Comparison of ENCODE assay signal across 17 cellular contexts in the genomic region with DNA sequence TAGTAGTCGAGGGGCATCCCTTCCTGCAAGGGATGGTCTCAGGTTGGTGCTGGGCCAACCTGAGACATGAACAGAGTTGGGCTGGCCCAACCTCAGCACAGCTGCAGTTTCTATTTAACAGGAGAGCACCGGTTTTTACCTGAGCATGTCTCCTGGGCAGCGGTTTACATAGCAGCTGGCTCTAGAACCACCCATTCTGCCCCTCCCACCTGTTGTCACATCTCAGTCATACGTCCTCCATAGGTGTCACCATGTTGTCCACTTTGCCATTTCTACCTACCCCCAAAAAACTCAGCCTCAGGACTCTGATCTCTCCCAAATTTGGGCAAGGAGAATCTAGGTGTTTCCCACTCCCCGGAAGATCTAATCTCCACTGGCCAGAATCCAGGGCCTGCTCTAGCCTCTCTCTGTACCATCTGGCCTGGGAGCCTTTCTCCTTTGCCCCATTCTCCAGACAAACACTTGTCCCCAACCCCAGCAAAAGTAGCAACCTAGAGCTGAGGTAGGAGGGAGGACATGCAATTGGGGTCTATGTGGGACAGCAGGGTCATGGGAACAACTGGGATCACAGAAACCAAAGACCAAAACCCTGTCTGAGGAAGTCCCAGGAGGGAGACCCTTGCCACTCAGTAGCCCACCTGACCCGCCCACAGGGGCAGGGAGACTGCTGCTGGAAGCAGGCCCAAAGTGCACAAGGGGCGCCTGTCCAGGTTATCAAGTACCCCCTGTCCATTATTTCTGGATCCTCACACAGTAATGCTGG. TPM values are rescaled to one million over a fixed set of nuclear protein-coding genes. Genes with fewer than 3 reads are reported as not detected.
DNase-seq lines count a peak whose midpoint lies in the region; ATAC-seq, FAIRE-seq and TF ChIP-seq lines count a peak whose summit lies in the region.
"Had no signal": no experiment of that assay in that cellular context is flagged by ENCODE, and none has a peak within 500 bp of the region (broad histone marks: within the 10 kb centered on the region; RNA-seq: fewer than 3 reads in every experiment).

No MANE protein-coding gene starts in this region.

- POLR2A ChIA-PET in HepG2 (lab: Yijun Ruan, JAX): interaction anchor here (1.1 to 23.9 kb wide), 13 partner anchors 23 to 252 kb away, joined by 3 to 1546 read pairs (median 5); a partner anchor contains a TSS
- POLR2A ChIA-PET in RWPE1 (lab: Yijun Ruan, JAX; ENCODE audit: low non-redundant PET): interaction anchor here (0.8 kb wide), 1 partner anchor 29 kb away, joined by 5 read pairs; no protein-coding TSS in a partner anchor

- H3K4me3 Mint-ChIP-seq in mesothelial cell of epicardium: no peak overlapping the region

- no peaks in the 10 kb centered on the region for H4K20me1 ChIP-seq in HepG2 (ENCODE audit: insufficient read depth, low read length)

- no TSS peak for BruUV-seq in HepG2 (replicated peaks; lab: Mats Ljungman, UMichigan)

- H3K9me3 ChIP-seq in HepG2 (ENCODE audit: low read length) (no peaks in the 10 kb centered on the region), right lobe of liver (no peaks in the 10 kb centered on the region)

- no peak overlapping the region for H2AFZ ChIP-seq in HepG2 (ENCODE audit: low read length)

- no peak for TF ChIP-seq RAD21 in HepG2 (CRISPR knock-in tag; IDR thresholded peaks at IDR 0.05)

- no peaks in the 10 kb centered on the region for H3K9me3 Mint-ChIP-seq in mesothelial cell of epicardium

- no peak for TF ChIP-seq EP300 in HepG2 (IDR thresholded peaks at IDR 0.05; ENCODE audit: low read depth in 2 of 2, low read length in 2 of 2)
- TF ChIP-seq EP300 in HepG2 (CRISPR knock-in tag; IDR thresholded peaks at IDR 0.05; ENCODE audit: borderline replicate concordance): no peak

- H3K27ac Mint-ChIP-seq in mesothelial cell of epicardium: no peak overlapping the region

- peaks cover 10% of the 10 kb centered on the region for H3K79me2 ChIP-seq in HepG2 (ENCODE audit: insufficient read depth, low read length)

- peak overlapping the region; percentile 96 for H3K27ac ChIP-seq in HepG2 (ENCODE audit: extremely low read length, insufficient read depth, low read length)
- H3K27ac ChIP-seq in right lobe of liver: no peak overlapping the region
- peak overlapping the region; percentile 87 for H3K27ac ChIP-seq in RWPE1
- H3K27ac ChIP-seq: C4-2B, KMS-11 had no signal

- peaks cover 16% of the 10 kb centered on the region for H3K36me3 Mint-ChIP-seq in mesothelial cell of epicardium

- in situ Hi-C loops in HepG2 (cut with HindIII; ENCODE audit: extremely low pct_ligation_motif_present, low pct_unique_long_range_greater_than_20kb): loop anchor here (5.0 kb wide), 1 partner anchor 45 kb away; no protein-coding TSS in a partner anchor

- intact Hi-C loops in HepG2 (cut with micrococcal nuclease; ENCODE audit: unreplicated experiment) (loop anchor here (1.0 to 10.0 kb wide), 3 partner anchors 17 to 238 kb away; no protein-coding TSS in a partner anchor), right lobe of liver (cut with DNase I) (no loop called here)

- DNase-seq in HepG2 (ENCODE audit: low spot score): no peak
- DNase-seq in right lobe of liver: no peak
- no peak for DNase-seq in RWPE1 (ENCODE audit: low spot score)
- DNase-seq in islet precursor cell: peak; percentile 49
- DNase-seq in mesothelial cell of epicardium (ENCODE audit: low spot score in 2 of 2, unreplicated experiment in 2 of 2): no peak
- DNase-seq in 8988T: no peak
- DNase-seq: AML-193, GDM1, GOT3, NCI-H1417 treated with DMSO at 0.1 percent for 48 hours, NCI-H187 treated with DMSO at 0.1 percent for 48 hours, NCI-H2227 treated with DMSO at 0.1 percent for 48 hours, NCI-H524 had no signal

- TF ChIP-seq CTCF in HepG2 (CRISPR knock-in tag; IDR thresholded peaks at IDR 0.05): no peak
- TF ChIP-seq CTCF in right lobe of liver (IDR thresholded peaks at IDR 0.05): no peak
- no peak for TF ChIP-seq CTCF in RWPE1 (conservative IDR thresholded peaks at IDR 0.05; ENCODE audit: low read depth)
- TF ChIP-seq CTCF in mesothelial cell of epicardium (IDR thresholded peaks at IDR 0.05; ENCODE audit: unreplicated experiment): no peak

- ATAC-seq in HepG2 (no peak), right lobe of liver (no peak), HG03039 (IDR thresholded peaks at IDR 0.05; ENCODE audit: unreplicated experiment) (no peak)
- ATAC-seq: Panc1 had no signal

- 85% methylated on average over 5 of the region's 7 CpGs for WGBS in HepG2 (ENCODE audit: low lambda C conversion rate)
- WGBS in right lobe of liver (ENCODE audit: insufficient coverage, low coverage, low lambda C conversion rate, missing lambda C conversion rate): 87% methylated on average over 6 of the region's 7 CpGs

- H3K36me3 ChIP-seq in HepG2 (replicated peaks in 1 of 2; ENCODE audit: control insufficient read depth in 1 of 2, insufficient read depth in 2 of 2, low read length in 2 of 2) (peaks cover 16 to 45% of the 10 kb centered on the region in 2 experiments), right lobe of liver (peaks cover 0 to 36% (median 23%) of the 10 kb centered on the region in 4 donors)

- no peaks in the 10 kb centered on the region for H3K27me3 ChIP-seq in HepG2 (ENCODE audit: control insufficient read depth in 1 of 2, insufficient read depth in 2 of 2, low read length in 2 of 2)
- H3K27me3 ChIP-seq in right lobe of liver: no peaks in the 10 kb centered on the region

- H3K4me3 ChIP-seq in HepG2 (replicated peaks in 1 of 3; ENCODE audit: insufficient read depth in 1 of 3, low read depth in 2 of 3, low read length in 3 of 3): no peak overlapping the region
- no peak overlapping the region for H3K4me3 ChIP-seq in right lobe of liver

- H3K4me1 ChIP-seq in HepG2 (ENCODE audit: insufficient read depth, low read length): peaks cover 74% of the 10 kb centered on the region
- H3K4me1 ChIP-seq in right lobe of liver: peaks cover 0 to 16% (median 0%) of the 10 kb centered on the region in 4 donors

- H3K27me3 Mint-ChIP-seq in mesothelial cell of epicardium (ENCODE audit: low read depth): peaks cover 4% of the 10 kb centered on the region

- no peak overlapping the region for H3K9ac ChIP-seq in HepG2 (ENCODE audit: insufficient read depth, low read depth, low read length)
- H3K9ac ChIP-seq: KMS-11 had no signal

- H3K4me2 ChIP-seq in HepG2 (ENCODE audit: low read depth, low read length): no peak overlapping the region
- H3K4me2 ChIP-seq: KMS-11 had no signal

- TF ChIP-seq POLR2A in HepG2 (IDR thresholded peaks at IDR 0.05; ENCODE audit: insufficient read depth in 1 of 2, low read depth in 2 of 2, low read length in 2 of 2) (no peak; a peak in 1 of 4 replicates), right lobe of liver (IDR thresholded peaks at IDR 0.05) (no peak)

- CTCF ChIA-PET in HepG2 (lab: Yijun Ruan, JAX; ENCODE audit: low intra/inter-chr PET ratio, low total read pairs): no interaction called here
- CTCF ChIA-PET in RWPE1 (lab: Yijun Ruan, JAX): interaction anchor here (0.6 to 1.7 kb wide), 2 partner anchors 147 to 413 kb away, joined by 9 read pairs; no protein-coding TSS in a partner anchor

- no peak for FAIRE-seq in HepG2 (lab: Jason Lieb, UNC)

- peaks cover 19% of the 10 kb centered on the region for H3K4me1 Mint-ChIP-seq in mesothelial cell of epicardium

RNA-seq across cellular contexts. Expression of a gene that starts 19.1 kb away (rescaled TPM):
- total RNA-seq in HepG2 (2016; rRNA removed; fragmentation: Illumina TruSeq; extraction: Trizol) (126 and 128 TPM in 2 replicates), right lobe of liver (1 to 10 TPM in 1 of 6 experiments, under 1 TPM in 4, not detected in 1; 0.42 to 1.4 (median 0.80) TPM), mesothelial cell of epicardium (4.4 to 5.6 TPM (median 5.4 TPM) in 3 replicates)
- 59.4 and 72.0 TPM in 2 replicates for total RNA-seq in HepG2 (2016; cell fraction: cytosol; rRNA removed; fragmentation: Illumina TruSeq; extraction: Trizol; ENCODE audit: low read depth)
- 106 and 130 TPM in 2 replicates for total RNA-seq in HepG2 (2016; cell fraction: insoluble cytoplasmic fraction; rRNA removed; fragmentation: Illumina TruSeq; extraction: Trizol)
- total RNA-seq in HepG2 (2016; cell fraction: membrane; rRNA removed; fragmentation: Illumina TruSeq; extraction: Trizol): 149 and 180 TPM in 2 replicates
- 70.8 and 88.4 TPM in 2 replicates for total RNA-seq in HepG2 (2016; cell fraction: nucleus; rRNA removed; fragmentation: Illumina TruSeq; extraction: Trizol)
- polyA plus RNA-seq in HepG2 (2011; rRNA removed): 330 and 361 TPM in 2 replicates
- 170 and 232 TPM in 2 replicates for polyA plus RNA-seq in HepG2 (2011; cell fraction: cytosol; rRNA removed)
- polyA plus RNA-seq in HepG2 (2011; cell fraction: nucleus; rRNA removed): 463 and 506 TPM in 2 replicates
- polyA plus RNA-seq in HepG2 (2012): 277 and 289 TPM in 2 replicates
- polyA plus RNA-seq in HepG2 (2016; cell fraction: cytosol; fragmentation: Illumina TruSeq; extraction: Trizol; ENCODE audit: low read depth): 120 and 136 TPM in 2 replicates
- polyA plus RNA-seq in HepG2 (2016; cell fraction: insoluble cytoplasmic fraction; fragmentation: Illumina TruSeq; extraction: Trizol; ENCODE audit: low read depth): 164 and 205 TPM in 2 replicates
- 212 and 220 TPM in 2 replicates for polyA plus RNA-seq in HepG2 (2016; cell fraction: membrane; fragmentation: Illumina TruSeq; extraction: Trizol; ENCODE audit: low read depth)
- 278 and 294 TPM in 2 replicates for polyA plus RNA-seq in HepG2 (2016; cell fraction: nucleus; fragmentation: Illumina TruSeq; extraction: Trizol; ENCODE audit: insufficient read depth, low read depth)
- 3.5 and 231 TPM in 2 replicates for polyA minus RNA-seq in HepG2 (2011; rRNA and poly(A)+ RNA removed; ENCODE audit: low replicate concordance)
- 120 and 134 TPM in 2 replicates for polyA minus RNA-seq in HepG2 (2011; cell fraction: cytosol; rRNA and poly(A)+ RNA removed)
- polyA minus RNA-seq in HepG2 (2011; cell fraction: nucleus; rRNA and poly(A)+ RNA removed): 97.1 and 102 TPM in 2 replicates

RNA-seq across cellular contexts. Expression of a gene that starts 43.3 kb away (rescaled TPM):
- total RNA-seq in HepG2 (2016; rRNA removed; fragmentation: Illumina TruSeq; extraction: Trizol) (48.9 and 66.9 TPM in 2 replicates), right lobe of liver (10 to 100 TPM; 14.1 to 18.6 (median 17.5) TPM), mesothelial cell of epicardium (64.4 to 71.9 TPM (median 68.6 TPM) in 3 replicates)
- total RNA-seq in HepG2 (2016; cell fraction: cytosol; rRNA removed; fragmentation: Illumina TruSeq; extraction: Trizol; ENCODE audit: low read depth): 7.3 and 7.5 TPM in 2 replicates
- 48.9 and 59.5 TPM in 2 replicates for total RNA-seq in HepG2 (2016; cell fraction: insoluble cytoplasmic fraction; rRNA removed; fragmentation: Illumina TruSeq; extraction: Trizol)
- 13.7 and 14.3 TPM in 2 replicates for total RNA-seq in HepG2 (2016; cell fraction: membrane; rRNA removed; fragmentation: Illumina TruSeq; extraction: Trizol)
- 36.4 and 38.7 TPM in 2 replicates for total RNA-seq in HepG2 (2016; cell fraction: nucleus; rRNA removed; fragmentation: Illumina TruSeq; extraction: Trizol)
- polyA plus RNA-seq in HepG2 (2011; rRNA removed): 23.6 and 24.8 TPM in 2 replicates
- polyA plus RNA-seq in HepG2 (2011; cell fraction: cytosol; rRNA removed): 19.6 and 23.9 TPM in 2 replicates
- 28.8 and 31.8 TPM in 2 replicates for polyA plus RNA-seq in HepG2 (2011; cell fraction: nucleus; rRNA removed)
- 24.9 and 33.1 TPM in 2 replicates for polyA plus RNA-seq in HepG2 (2012)
- 1.9 and 2.2 TPM in 2 replicates for polyA plus RNA-seq in HepG2 (2016; cell fraction: cytosol; fragmentation: Illumina TruSeq; extraction: Trizol; ENCODE audit: low read depth)
- polyA plus RNA-seq in HepG2 (2016; cell fraction: insoluble cytoplasmic fraction; fragmentation: Illumina TruSeq; extraction: Trizol; ENCODE audit: low read depth): 37.7 and 41.9 TPM in 2 replicates
- polyA plus RNA-seq in HepG2 (2016; cell fraction: membrane; fragmentation: Illumina TruSeq; extraction: Trizol; ENCODE audit: low read depth): 4.4 and 5.7 TPM in 2 replicates
- polyA plus RNA-seq in HepG2 (2016; cell fraction: nucleus; fragmentation: Illumina TruSeq; extraction: Trizol; ENCODE audit: insufficient read depth, low read depth): 36.7 and 42.2 TPM in 2 replicates
- polyA minus RNA-seq in HepG2 (2011; rRNA and poly(A)+ RNA removed; ENCODE audit: low replicate concordance): 67.3 and 93.6 TPM in 2 replicates
- 36.8 and 37.9 TPM in 2 replicates for polyA minus RNA-seq in HepG2 (2011; cell fraction: cytosol; rRNA and poly(A)+ RNA removed)
- polyA minus RNA-seq in HepG2 (2011; cell fraction: nucleus; rRNA and poly(A)+ RNA removed): 37.6 and 44.9 TPM in 2 replicates

Comparison
In these comparisons a context has a peak if more than half of its experiments do, and no peak if none do; other contexts are left out.
1. H3K27ac ChIP-seq: peak in HepG2 (single experiment) and RWPE1 (single experiment); none in right lobe of liver (0 of 3).